In genomic region chr16:76527244-76527643, GRCh38 we compare ENCODE assay signal across 19 cellular contexts.
DNase-seq lines count a peak whose midpoint lies in the region; ATAC-seq lines count a peak whose summit lies in the region.
"Had no signal": no experiment of that assay in that cellular context is flagged by ENCODE, and none has a peak within 500 bp of the region (broad histone marks: within the 10 kb centered on the region; RNA-seq: fewer than 3 reads in every experiment).

No MANE protein-coding gene starts in this region.

- DNase-seq in NCI-H82 (lab: John Stamatoyannopoulos, UW) (peak; percentile 55), NCI-H82 treated with DMSO at 0.1 percent for 48 hours (lab: John Stamatoyannopoulos, UW; ENCODE audit: unreplicated experiment) (no peak), NCI-H146 (lab: John Stamatoyannopoulos, UW) (peak; percentile 66), SK-N-DZ (ENCODE audit: low spot score) (peak; percentile 57), NCI-H2029 treated with DMSO at 0.1 percent for 48 hours (lab: John Stamatoyannopoulos, UW) (no peak)
- DNase-seq: ACHN; AML-193; BE2C; CD4-positive, alpha-beta T cell; CD8-positive, alpha-beta memory T cell; DMS 273 treated with DMSO at 0.1 percent for 48 hours; DMS79; EL; GDM1; GM23248; H7; HCEC 1CT had no signal

- ATAC-seq in GM19324 (IDR thresholded peaks at IDR 0.05; ENCODE audit: low FRiP score, unreplicated experiment), result no peak
- ATAC-seq: GM12878 had no signal

Comparison
In these comparisons a context has a peak if more than half of its experiments do, and no peak if none do; other contexts are left out.
1. DNase-seq: peak in NCI-H82 (single experiment), NCI-H146 (single experiment) and SK-N-DZ (single experiment); none in NCI-H82 treated with DMSO at 0.1 percent for 48 hours (single experiment) and NCI-H2029 treated with DMSO at 0.1 percent for 48 hours (single experiment).